In the genomic region with DNA sequence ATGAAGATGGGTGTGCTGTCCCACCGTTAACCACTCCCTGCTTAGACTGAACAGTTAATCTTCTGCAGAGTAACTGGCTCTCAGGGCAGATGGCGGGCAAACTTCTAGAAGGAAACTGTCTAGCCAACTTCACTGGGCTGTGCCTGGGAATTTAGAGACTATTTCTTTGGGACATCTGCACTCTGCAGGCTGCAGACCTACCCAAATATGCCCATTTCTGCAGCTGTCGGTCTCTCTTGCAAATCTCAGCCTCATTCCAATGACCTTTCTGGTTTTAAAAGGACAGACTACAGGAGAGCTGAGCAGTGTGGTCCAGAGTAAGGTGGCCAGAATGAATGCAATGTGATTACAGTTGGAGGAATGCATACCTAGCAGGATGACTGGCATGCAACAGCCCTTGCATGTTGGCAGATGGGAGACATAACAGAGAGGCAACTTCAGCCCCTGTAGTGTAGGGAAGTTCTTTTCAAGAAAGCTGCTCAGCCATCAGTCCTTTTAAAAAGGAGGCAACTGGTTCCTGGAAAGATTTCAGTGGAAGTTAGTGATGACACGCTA, we compare ENCODE assay signal across 30 cellular contexts. TPM values are rescaled to one million over a fixed set of nuclear protein-coding genes. Genes with fewer than 3 reads are reported as not detected.
"Had no signal": no experiment of that assay in that cellular context is flagged by ENCODE, and none has a peak within 500 bp of the region (broad histone marks: within the 10 kb centered on the region; RNA-seq: fewer than 3 reads in every experiment).

No MANE protein-coding gene starts in this region.

- H3K36me3 ChIP-seq: brain microvascular endothelial cell, heart left ventricle, tibial nerve had no signal

- H3K27ac ChIP-seq: brain microvascular endothelial cell, foreskin keratinocyte, heart left ventricle, tibial nerve had no signal

- H3K4me3 ChIP-seq: heart left ventricle, tibial nerve had no signal

- H3K4me1 ChIP-seq: foreskin keratinocyte, tibial nerve had no signal

- H3K27me3 ChIP-seq: foreskin keratinocyte had no signal

- DNase-seq: activated B cell treated with CpG ODN at 0.5 μM for 24 hours; activated CD4-positive, alpha-beta T cell treated with anti-CD3 and anti-CD28 coated beads for 36 hours; activated effector memory CD4-positive, alpha-beta T cell treated with Interleukin-2 at 50 U/mL for 16 hours; activated naive CD4-positive, alpha-beta T cell treated with Interleukin-2 at 50 U/mL for 16 hours; activated T-cell treated with anti-CD3 and anti-CD28 coated beads for 4 hours; caudate nucleus; cortex of kidney; endodermal cell; heart left ventricle; hypothalamus; immature natural killer cell; left colon; mammary epithelial cell; midbrain; posterior cingulate gyrus; right cardiac atrium; stimulated activated CD4-positive, alpha-beta T cell treated with anti-CD3 and anti-CD28 coated beads, Interleukin-2, amount 100 ng/mL, for 48 hours; stimulated activated naive CD4-positive, alpha-beta T cell treated with Interleukin-2 at 50 U/mL for 16 hours had no signal

- ATAC-seq: activated CD4-positive, alpha-beta T cell treated with anti-CD3 and anti-CD28 coated beads for 36 hours; esophagus mucosa; foreskin keratinocyte; left colon; right cardiac atrium had no signal

- H3K9me3 ChIP-seq: heart left ventricle, tibial nerve had no signal

RNA-seq across cellular contexts. Expression of a gene that starts 26.3 kb away (rescaled TPM):
- total RNA-seq: activated B cell treated with CpG ODN at 0.5 μM for 24 hours; activated CD4-positive, alpha-beta T cell treated with anti-CD3 and anti-CD28 coated beads for 36 hours; aorta; chondrocyte; endodermal cell; esophagus mucosa; heart left ventricle; kidney; left colon; mammary epithelial cell; osteoblast; right cardiac atrium; T-helper 2 cell treated with Interferon-gamma antibody and Interleukin-4, amounts not matched to agents 100 ng/mL and 5 ng/mL, for 36 hours; temporal lobe; tibial nerve; urinary bladder had no signal

RNA-seq across cellular contexts. Expression of a gene that starts 58.2 kb away (rescaled TPM):
- total RNA-seq: activated B cell treated with CpG ODN at 0.5 μM for 24 hours, aorta, chondrocyte, endodermal cell, heart left ventricle, kidney, left colon, liver, mammary epithelial cell, osteoblast, right cardiac atrium, temporal lobe, tibial nerve, urinary bladder had no signal
